Comparison of ENCODE assay signal across 12 cellular contexts in genomic region chr19:3509566-3509989, GRCh38. TPM values are rescaled to one million over a fixed set of nuclear protein-coding genes. Genes with fewer than 3 reads are reported as not detected.
DNase-seq lines count a peak whose midpoint lies in the region; ATAC-seq and TF ChIP-seq lines count a peak whose summit lies in the region.
"Had no signal": no experiment of that assay in that cellular context is flagged by ENCODE, and none has a peak within 500 bp of the region (broad histone marks: within the 10 kb centered on the region; RNA-seq: fewer than 3 reads in every experiment).

No MANE protein-coding gene starts in this region.

- intact Hi-C loops in activated CD4-positive, alpha-beta memory T cell treated with anti-CD3 and anti-CD28 coated beads for 36 hours (cut with micrococcal nuclease) = loop anchor here (5.0 to 10.0 kb wide), 2 partner anchors 478 to 725 kb away; partner anchors contain the start of genes EEF2, SGTA and THOP1

- H3K27ac Mint-ChIP-seq in activated CD4-positive, alpha-beta memory T cell treated with anti-CD3 and anti-CD28 coated beads for 36 hours = peak overlapping the region; percentile 42
- H3K27ac Mint-ChIP-seq in stimulated activated naive B cell treated with anti-CD40 and anti-IgM and Interleukin-4, amounts not matched to agents 10 μg/mL and 1 μg/mL and 100 μg/mL, for 72 hours = peak overlapping the region; percentile 63

- CTCF ChIA-PET in activated CD4-positive, alpha-beta memory T cell treated with anti-CD3 and anti-CD28 coated beads for 36 hours (lab: Charles Lee) = no interaction called here

- peaks cover 14% of the 10 kb centered on the region for H3K36me3 Mint-ChIP-seq in activated CD4-positive, alpha-beta memory T cell treated with anti-CD3 and anti-CD28 coated beads for 36 hours
- peaks cover 23% of the 10 kb centered on the region in 2 donors for H3K36me3 Mint-ChIP-seq in stimulated activated naive B cell treated with anti-CD40 and anti-IgM and Interleukin-4, amounts not matched to agents 10 μg/mL and 1 μg/mL and 100 μg/mL, for 72 hours

- no peaks in the 10 kb centered on the region for H3K9me3 Mint-ChIP-seq in activated CD4-positive, alpha-beta memory T cell treated with anti-CD3 and anti-CD28 coated beads for 36 hours
- H3K9me3 Mint-ChIP-seq in stimulated activated naive B cell treated with anti-CD40 and anti-IgM and Interleukin-4, amounts not matched to agents 10 μg/mL and 1 μg/mL and 100 μg/mL, for 72 hours = no peaks in the 10 kb centered on the region

- no peak overlapping the region for H3K4me3 ChIP-seq in fibroblast of villous mesenchyme (ENCODE audit: low read depth, low read length)

- peak overlapping the region; percentile 16 for H3K4me3 Mint-ChIP-seq in activated CD4-positive, alpha-beta memory T cell treated with anti-CD3 and anti-CD28 coated beads for 36 hours
- H3K4me3 Mint-ChIP-seq in stimulated activated naive B cell treated with anti-CD40 and anti-IgM and Interleukin-4, amounts not matched to agents 10 μg/mL and 1 μg/mL and 100 μg/mL, for 72 hours = peak overlapping the region in 1 of 2 donors; percentile 39

- DNase-seq in activated T-cell treated with anti-CD3 and anti-CD28 coated beads for 48 hours (ENCODE audit: low read depth) = peak; percentile 44
- DNase-seq in activated T-cell treated with anti-CD3 and anti-CD28 coated beads for 4 hours = no peak
- peak; percentile 65 for DNase-seq in activated CD4-positive, alpha-beta memory T cell treated with anti-CD3 and anti-CD28 coated beads for 36 hours
- DNase-seq in fibroblast of villous mesenchyme (ENCODE audit: low read depth) = peak; percentile 57
- DNase-seq in stimulated activated naive B cell treated with anti-CD40 and anti-IgM and Interleukin-4, amounts not matched to agents 10 μg/mL and 1 μg/mL and 100 μg/mL, for 72 hours = no peak
- no peak for DNase-seq in left lobe of liver (ENCODE audit: low spot score)
- DNase-seq: BE2C, midbrain, NCI-H187 treated with DMSO at 0.1 percent for 48 hours had no signal

- H3K4me1 Mint-ChIP-seq in activated CD4-positive, alpha-beta memory T cell treated with anti-CD3 and anti-CD28 coated beads for 36 hours (ENCODE audit: low read depth) = peaks cover 53% of the 10 kb centered on the region
- peaks cover 44 to 69% of the 10 kb centered on the region in 2 donors for H3K4me1 Mint-ChIP-seq in stimulated activated naive B cell treated with anti-CD40 and anti-IgM and Interleukin-4, amounts not matched to agents 10 μg/mL and 1 μg/mL and 100 μg/mL, for 72 hours

- no peak for TF ChIP-seq CTCF in fibroblast of villous mesenchyme (IDR thresholded peaks at IDR 0.05; ENCODE audit: insufficient read depth, low read depth, low read length)

- POLR2A ChIA-PET in activated CD4-positive, alpha-beta memory T cell treated with anti-CD3 and anti-CD28 coated beads for 36 hours (lab: Charles Lee) = no interaction called here

- H3K27me3 Mint-ChIP-seq in activated CD4-positive, alpha-beta memory T cell treated with anti-CD3 and anti-CD28 coated beads for 36 hours = no peaks in the 10 kb centered on the region
- H3K27me3 Mint-ChIP-seq in stimulated activated naive B cell treated with anti-CD40 and anti-IgM and Interleukin-4, amounts not matched to agents 10 μg/mL and 1 μg/mL and 100 μg/mL, for 72 hours = no peaks in the 10 kb centered on the region

- no peak for ATAC-seq in stimulated activated naive B cell treated with anti-CD40 and anti-IgM and Interleukin-4, amounts not matched to agents 10 μg/mL and 1 μg/mL and 100 μg/mL, for 72 hours (replicated peaks)
- ATAC-seq in left lobe of liver = no peak
- no peak for ATAC-seq in GM21526 (IDR thresholded peaks at IDR 0.05; ENCODE audit: low FRiP score, unreplicated experiment)
- no peak for ATAC-seq in GM18520 (IDR thresholded peaks at IDR 0.05; ENCODE audit: unreplicated experiment)

RNA-seq across cellular contexts. Expression of gene FZR1, which starts 3.5 kb away (rescaled TPM):
- total RNA-seq in activated CD4-positive, alpha-beta memory T cell treated with anti-CD3 and anti-CD28 coated beads for 36 hours = 10 to 100 TPM; 43.5 to 46.9 TPM
- total RNA-seq in fibroblast of villous mesenchyme (37.6 and 40.3 TPM in 2 replicates), left lobe of liver (27.4 TPM)

RNA-seq across cellular contexts. Expression of gene DOHH, which starts 9.1 kb away (rescaled TPM):
- 10 to 100 TPM; 15.0 to 17.0 TPM for total RNA-seq in activated CD4-positive, alpha-beta memory T cell treated with anti-CD3 and anti-CD28 coated beads for 36 hours
- total RNA-seq in fibroblast of villous mesenchyme = 10.4 and 11.6 TPM in 2 replicates
- total RNA-seq in left lobe of liver = 5.5 TPM

RNA-seq across cellular contexts. Expression of gene SMIM44, which starts 26.3 kb away (rescaled TPM):
- total RNA-seq in activated CD4-positive, alpha-beta memory T cell treated with anti-CD3 and anti-CD28 coated beads for 36 hours = not detected
- total RNA-seq in fibroblast of villous mesenchyme = not detected in 2 replicates
- total RNA-seq in left lobe of liver = not detected
- total RNA-seq: T-helper 2 cell treated with Interferon-gamma antibody and Interleukin-4, amounts not matched to agents 100 ng/mL and 5 ng/mL, for 36 hours had no signal

RNA-seq across cellular contexts. Expression of gene SMIM24, which starts 29.3 kb away (rescaled TPM):
- not detected for total RNA-seq in activated CD4-positive, alpha-beta memory T cell treated with anti-CD3 and anti-CD28 coated beads for 36 hours
- not detected in 2 replicates for total RNA-seq in fibroblast of villous mesenchyme
- total RNA-seq in left lobe of liver = 10.8 TPM

RNA-seq across cellular contexts. Expression of gene TEKTIP1, which starts 29.4 kb away (rescaled TPM):
- total RNA-seq in activated CD4-positive, alpha-beta memory T cell treated with anti-CD3 and anti-CD28 coated beads for 36 hours = 1 to 10 TPM; 1.1 to 1.8 TPM
- total RNA-seq in fibroblast of villous mesenchyme (not detected in 2 replicates), left lobe of liver (1.9 TPM)

Comparison
In these comparisons a context has a peak if more than half of its experiments do, and no peak if none do; other contexts are left out.
1. DNase-seq: peak in activated T-cell treated with anti-CD3 and anti-CD28 coated beads for 48 hours (single experiment), activated CD4-positive, alpha-beta memory T cell treated with anti-CD3 and anti-CD28 coated beads for 36 hours (single experiment) and fibroblast of villous mesenchyme (single experiment); none in activated T-cell treated with anti-CD3 and anti-CD28 coated beads for 4 hours (single experiment), stimulated activated naive B cell treated with anti-CD40 and anti-IgM and Interleukin-4, amounts not matched to agents 10 μg/mL and 1 μg/mL and 100 μg/mL, for 72 hours (single experiment) and left lobe of liver (single experiment).